In the genomic region with DNA sequence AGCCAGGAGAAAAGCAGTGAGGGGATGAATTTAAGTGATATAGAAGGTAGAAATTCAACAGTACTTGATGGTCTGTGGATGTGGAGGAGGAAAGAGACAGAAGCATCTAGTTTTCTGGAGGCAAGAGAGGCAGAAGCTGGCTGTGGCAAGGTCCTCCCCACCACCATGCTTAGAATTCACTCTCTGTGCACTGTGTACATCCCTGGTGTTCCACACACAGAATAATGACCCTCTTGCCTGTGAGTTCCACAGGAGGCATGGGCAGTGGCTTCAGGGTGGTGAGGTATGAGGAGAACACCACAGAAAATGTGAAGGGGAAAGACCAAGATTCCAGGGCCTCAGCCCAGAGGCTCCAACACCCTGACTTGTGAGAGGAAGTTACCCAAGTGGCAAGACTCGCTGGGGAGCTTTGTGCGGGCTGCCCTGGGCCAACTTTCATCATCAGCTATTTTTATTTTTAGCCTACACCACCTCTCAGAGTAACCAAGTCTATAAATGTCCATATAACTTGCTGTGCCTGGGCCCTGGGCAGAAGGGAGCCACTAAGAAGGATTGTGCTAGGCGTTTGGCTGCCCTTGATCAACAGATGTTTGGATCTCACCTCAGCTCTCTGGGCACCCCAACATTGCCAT, we compare ENCODE assay signal across 28 cellular contexts. TPM values are rescaled to one million over a fixed set of nuclear protein-coding genes. Genes with fewer than 3 reads are reported as not detected.
DNase-seq lines count a peak whose midpoint lies in the region; ATAC-seq and TF ChIP-seq lines count a peak whose summit lies in the region.
"Had no signal": no experiment of that assay in that cellular context is flagged by ENCODE, and none has a peak within 500 bp of the region (broad histone marks: within the 10 kb centered on the region; RNA-seq: fewer than 3 reads in every experiment).

No MANE protein-coding gene starts in this region.

- intact Hi-C loops in left cardiac atrium (cut with DNase I) = no loop called here

- TF ChIP-seq CTCF in GM12865 (IDR thresholded peaks at IDR 0.05; ENCODE audit: insufficient read depth, low read depth, low read length, missing control alignments) = no peak
- TF ChIP-seq CTCF in GM10248 (IDR thresholded peaks at IDR 0.05; ENCODE audit: control extremely low read depth, extremely low read depth, low read depth, missing control alignments) = no peak

- ATAC-seq in HG03432 (IDR thresholded peaks at IDR 0.05; ENCODE audit: unreplicated experiment) (peak; percentile 38), left cardiac atrium (peak; percentile 34 to 53)
- ATAC-seq: activated CD8-positive, alpha-beta T cell treated with anti-CD3 and anti-CD28 coated beads, Interleukin-2, amount 10 ng/mL, durations not matched to agents 7 days and 5 days; activated naive CD8-positive, alpha-beta T cell treated with anti-CD3 and anti-CD28 coated beads, Interleukin-2, amount 50 U/mL, for 24 hours; effector memory CD8-positive, alpha-beta T cell; K562; stimulated activated naive CD8-positive, alpha-beta T cell treated with anti-CD3 and anti-CD28 coated beads, Interleukin-15, Interleukin-2, amounts not matched to agents 100 U/mL and 50 U/mL, for 24 hours had no signal

- H3K4me3 ChIP-seq in GM12865 (ENCODE audit: low read depth, low read length) = no peak overlapping the region
- H3K4me3 ChIP-seq: esophagus muscularis mucosa, K562, sigmoid colon, thoracic aorta, uterus had no signal

- CTCF ChIA-PET in GM10248 (lab: Yijun Ruan, JAX) = no interaction called here

- POLR2A ChIA-PET in GM10248 (lab: Yijun Ruan, JAX) = no interaction called here

- DNase-seq in GM12865 (ENCODE audit: low read depth) (peak; percentile 9), NOMO-1 treated with dmso at 0.1 percent for 144 hours (lab: John Stamatoyannopoulos, UW; ENCODE audit: unreplicated experiment) (peak; percentile 39), left cardiac atrium (no peak), GM10248 (ENCODE audit: extremely low spot score) (no peak), HuH-7 (ENCODE audit: low spot score) (no peak), DMS 273 treated with DMSO at 0.1 percent for 48 hours (lab: John Stamatoyannopoulos, UW) (no peak), T-helper 1 cell (no peak)
- DNase-seq: ACHN; activated CD4-positive, CD25-positive, alpha-beta regulatory T cell treated with anti-CD3 and anti-CD28 coated beads, Interleukin-2, amount 50 U/mL, for 72 hours; activated CD8-positive, alpha-beta T cell treated with anti-CD3 and anti-CD28 coated beads, Interleukin-2, amount 10 ng/mL, durations not matched to agents 7 days and 5 days; activated effector memory CD4-positive, alpha-beta T cell treated with anti-CD3 and anti-CD28 coated beads, Interleukin-2, amount 50 U/mL, for 16 hours; activated naive CD8-positive, alpha-beta T cell treated with anti-CD3 and anti-CD28 coated beads, Interleukin-2, amount 50 U/mL, for 24 hours; activated T-cell treated with anti-CD3 and anti-CD28 coated beads for 4 hours; Calu3; effector memory CD8-positive, alpha-beta T cell; foreskin melanocyte; immature natural killer cell; NCI-H187; NCI-H526 treated with DMSO at 0.1 percent for 48 hours; OCI-M1; SHP77 treated with DMSO at 0.1 percent for 48 hours; sigmoid colon; stimulated activated naive CD8-positive, alpha-beta T cell treated with anti-CD3 and anti-CD28 coated beads, Interleukin-15, Interleukin-2, amounts not matched to agents 100 U/mL and 50 U/mL, for 24 hours; uterus had no signal

RNA-seq across cellular contexts. Expression of gene INTS6L, which starts 7.8 kb away (rescaled TPM):
- 10 to 100 TPM in 1 of 2 donors, 1 to 10 TPM in 1; 9.4 to 11.0 TPM for total RNA-seq in left cardiac atrium

Comparison
In these comparisons a context has a peak if more than half of its experiments do, and no peak if none do; other contexts are left out.
1. DNase-seq: peak in GM12865 (single experiment) and NOMO-1 treated with dmso at 0.1 percent for 144 hours (single experiment); none in left cardiac atrium (single experiment), GM10248 (single experiment), HuH-7 (single experiment), DMS 273 treated with DMSO at 0.1 percent for 48 hours (single experiment) and T-helper 1 cell (0 of 5).